ENCODE assay signal across 24 cellular contexts in the genomic region with DNA sequence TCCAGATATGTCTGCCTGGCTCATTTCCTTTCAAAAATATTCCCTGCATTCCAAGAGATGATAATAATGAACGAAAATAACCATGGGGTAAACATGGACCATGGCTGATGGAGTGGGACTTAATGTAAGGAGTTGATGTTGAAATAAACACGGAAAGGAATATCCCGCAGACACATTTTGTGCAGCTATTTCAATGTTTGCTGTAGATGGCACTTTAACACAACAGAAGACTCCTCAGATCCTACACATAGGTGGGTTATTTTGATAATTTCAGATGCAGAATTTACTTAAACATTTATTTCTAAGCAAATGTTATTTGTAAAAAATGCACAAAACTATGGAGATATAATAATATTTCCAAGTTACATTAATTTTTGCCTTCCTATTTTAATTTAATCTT.
"Had no signal": no experiment of that assay in that cellular context is flagged by ENCODE, and none has a peak within 500 bp of the region (broad histone marks: within the 10 kb centered on the region; RNA-seq: fewer than 3 reads in every experiment).

No MANE protein-coding gene starts in this region.

- H3K27me3 ChIP-seq: ascending aorta, body of pancreas, MG63 had no signal

- DNase-seq: activated CD4-positive, alpha-beta T cell treated with anti-CD3 and anti-CD28 coated beads for 48 hours; activated CD4-positive, alpha-beta T cell treated with anti-CD3 and anti-CD28 coated beads, Interleukin-2, amount 50 U/mL, for 4 hours; activated CD4-positive, CD25-positive, alpha-beta regulatory T cell treated with anti-CD3 and anti-CD28 coated beads, Interleukin-2, amount 50 U/mL, for 72 hours; activated CD8-positive, alpha-beta memory T cell treated with anti-CD3 and anti-CD28 coated beads, Interleukin-2, amount 50 U/mL, for 48 hours; activated CD8-positive, alpha-beta T cell treated with anti-CD3 and anti-CD28 coated beads, Interleukin-2, amount 10 ng/mL, durations not matched to agents 7 days and 5 days; activated naive CD8-positive, alpha-beta T cell treated with anti-CD3 and anti-CD28 coated beads, Interleukin-2, amount 50 U/mL, for 24 hours; activated T-cell treated with anti-CD3 and anti-CD28 coated beads, Interleukin-2, amount 50 U/mL, for 1 hour; amniotic stem cell; body of pancreas; KG1; MG63; MV-4-11; NCI-H1092 treated with DMSO at 0.1 percent for 48 hours; NCI-H1436; NCI-H1694 treated with DMSO at 0.1 percent for 48 hours; NCI-H2029 treated with DMSO at 0.1 percent for 48 hours; NCI-H446 treated with DMSO at 0.1 percent for 48 hours; NCI-H524 treated with DMSO at 0.1 percent for 48 hours; NCI-H748 treated with DMSO at 0.1 percent for 48 hours; SHP77 treated with DMSO at 0.1 percent for 48 hours; T-helper 9 cell had no signal

- H3K4me3 ChIP-seq: ascending aorta, body of pancreas, MG63 had no signal

- H3K27ac ChIP-seq: ascending aorta, body of pancreas had no signal

- ATAC-seq: activated CD8-positive, alpha-beta T cell treated with anti-CD3 and anti-CD28 coated beads, Interleukin-2, amount 10 ng/mL, durations not matched to agents 7 days and 5 days; activated naive CD4-positive, alpha-beta T cell treated with anti-CD3 and anti-CD28 coated beads, Interleukin-2, amount 50 U/mL, for 72 hours; activated naive CD8-positive, alpha-beta T cell treated with anti-CD3 and anti-CD28 coated beads, Interleukin-2, amount 50 U/mL, for 24 hours; body of pancreas; WTC11 had no signal

- H3K4me1 ChIP-seq: ascending aorta, body of pancreas had no signal

- H3K36me3 ChIP-seq: ascending aorta, MG63 had no signal

- H3K9me3 ChIP-seq: ascending aorta, body of pancreas, MG63 had no signal
